12 cellular contexts compared by ENCODE assay signal in the genomic region with DNA sequence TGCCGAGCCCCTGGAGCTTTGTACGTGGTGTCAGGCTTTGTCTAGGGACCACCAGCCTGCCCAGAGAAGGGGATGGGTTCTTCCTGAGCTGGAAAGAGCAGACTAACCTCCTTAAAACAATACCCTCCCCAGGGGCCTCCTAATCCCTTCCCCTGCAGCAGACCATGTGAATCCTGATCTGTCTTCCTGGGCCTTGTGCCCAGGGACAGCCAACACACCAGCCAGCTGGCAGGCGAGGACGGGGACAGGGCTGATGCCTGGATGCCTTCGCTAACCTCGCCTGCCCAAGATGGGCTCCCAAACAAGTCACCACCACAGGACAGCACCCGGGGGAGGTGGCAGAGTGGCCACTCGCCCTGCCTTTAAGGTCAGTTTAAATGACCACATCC. TPM values are rescaled to one million over a fixed set of nuclear protein-coding genes. Genes with fewer than 3 reads are reported as not detected.
DNase-seq lines count a peak whose midpoint lies in the region; ATAC-seq and TF ChIP-seq lines count a peak whose summit lies in the region.
"Had no signal": no experiment of that assay in that cellular context is flagged by ENCODE, and none has a peak within 500 bp of the region (broad histone marks: within the 10 kb centered on the region; RNA-seq: fewer than 3 reads in every experiment).

No MANE protein-coding gene starts in this region.

- 36 to 71% (median 41%) methylated on average over 1 to 8 of the region's 8 CpGs for WGBS in heart left ventricle, 4 donors
- WGBS in psoas muscle, 3 donors: 18 to 28% (median 19%) methylated on average over 8 of the region's 8 CpGs

- H3K4me1 ChIP-seq in heart left ventricle: peaks cover 17 to 100% (median 70%) of the 10 kb centered on the region in 12 donors
- H3K4me1 ChIP-seq in psoas muscle: peaks cover 43% of the 10 kb centered on the region

- H3K4me3 ChIP-seq in heart left ventricle (no peak overlapping the region), psoas muscle (no peak overlapping the region)
- H3K4me3 ChIP-seq: SK-N-MC had no signal

- intact Hi-C loops in heart left ventricle (cut with DNase I) (no loop called here), psoas muscle (cut with DNase I) (loop anchor here in 1 of 2 donors (2.0 kb wide), 1 partner anchor 26 kb away; no protein-coding TSS in a partner anchor)

- H3K36me3 ChIP-seq in heart left ventricle (peaks cover 0 to 8% (median 0%) of the 10 kb centered on the region in 9 donors), psoas muscle (ENCODE audit: insufficient read depth in 1 of 2, low read depth in 1 of 2) (no peaks in the 10 kb centered on the region)

- POLR2A ChIA-PET in RWPE1 (lab: Yijun Ruan, JAX; ENCODE audit: low non-redundant PET): no interaction called here

- in situ Hi-C loops in GM13976 (cut with MboI; ENCODE audit: low sequenced_read_pairs, unreplicated experiment): no loop called here

- peak; percentile 60 to 69 (median 66) for ATAC-seq in heart left ventricle
- peak; percentile 82 to 85 (median 83) for ATAC-seq in psoas muscle
- no peak for ATAC-seq in HG02678 (IDR thresholded peaks at IDR 0.05; ENCODE audit: unreplicated experiment)
- no peak for ATAC-seq in GM21360 (IDR thresholded peaks at IDR 0.05; ENCODE audit: unreplicated experiment)
- ATAC-seq: CD8-positive, alpha-beta T cell had no signal

- no peak for TF ChIP-seq CTCF in RWPE1 (conservative IDR thresholded peaks at IDR 0.05; ENCODE audit: low read depth)
- TF ChIP-seq CTCF in heart left ventricle (IDR thresholded peaks at IDR 0.05): no peak
- TF ChIP-seq CTCF in psoas muscle (IDR thresholded peaks at IDR 0.05): no peak
- no peak for TF ChIP-seq CTCF in GM13976 (IDR thresholded peaks at IDR 0.05; ENCODE audit: borderline replicate concordance, control extremely low read depth, extremely low read depth, insufficient read depth, missing control alignments)

- H3K27ac ChIP-seq in RWPE1 (peak overlapping the region; percentile 67), heart left ventricle (peak overlapping the region; percentile 46 to 92 (median 74)), psoas muscle (peak overlapping the region; percentile 71)
- H3K27ac ChIP-seq: SK-N-MC had no signal

- DNase-seq in GM03348 (ENCODE audit: low spot score) (peak; percentile 70), RWPE1 (ENCODE audit: low spot score) (no peak), heart left ventricle (peak; percentile 62 to 81 (median 69)), psoas muscle (peak; percentile 60 to 82), GM13976 (ENCODE audit: low spot score) (no peak)
- DNase-seq in stimulated activated CD4-positive, alpha-beta T cell treated with anti-CD3 and anti-CD28 coated beads, Interleukin-15, amount 100 ng/mL, for 24 hours: no peak
- DNase-seq: CD8-positive, alpha-beta T cell; naive B cell; NCI-H187 treated with DMSO at 0.1 percent for 48 hours had no signal

- H3K27me3 ChIP-seq in heart left ventricle (no peaks in the 10 kb centered on the region), psoas muscle (ENCODE audit: insufficient read depth in 3 of 3, low read length in 2 of 3) (no peaks in the 10 kb centered on the region)

- no peak for TF ChIP-seq POLR2A in heart left ventricle (IDR thresholded peaks at IDR 0.05)

- CTCF ChIA-PET in RWPE1 (lab: Yijun Ruan, JAX): interaction anchor here (0.7 kb wide), 1 partner anchor 45 kb away, joined by 3 read pairs; no protein-coding TSS in a partner anchor

- no peaks in the 10 kb centered on the region for H3K9me3 ChIP-seq in heart left ventricle
- H3K9me3 ChIP-seq in psoas muscle: no peaks in the 10 kb centered on the region

RNA-seq across cellular contexts. Expression of a gene that starts 17.6 kb away (rescaled TPM):
- total RNA-seq in heart left ventricle (100 to 1,000 TPM in 1 of 9 donors, 10 to 100 TPM in 8; 57.7 to 230 (median 75.1) TPM), psoas muscle (10 to 100 TPM; 16.2 to 46.8 (median 21.8) TPM)
- polyA plus RNA-seq in heart left ventricle (10 to 100 TPM; 30.9 to 64.6 TPM), psoas muscle (10 to 100 TPM in 2 of 3 donors, 1 to 10 TPM in 1; 9.0 to 13.3 (median 10.6) TPM)

Comparison
In these comparisons a context has a peak if more than half of its experiments do, and no peak if none do; other contexts are left out.
1. DNase-seq: peak in GM03348 (single experiment), heart left ventricle (5 of 5) and psoas muscle (2 of 2); none in RWPE1 (single experiment), GM13976 (single experiment) and stimulated activated CD4-positive, alpha-beta T cell treated with anti-CD3 and anti-CD28 coated beads, Interleukin-15, amount 100 ng/mL, for 24 hours (single experiment).
2. ATAC-seq: peak in heart left ventricle (4 of 4) and psoas muscle (4 of 4); none in HG02678 (single experiment) and GM21360 (single experiment).
3. Peak in every context shown above with its lines, with median percentiles within 50 percentile points of each other: H3K27ac ChIP-seq.